In genomic region chr17:76546556-76547182, GRCh38 we compare ENCODE assay signal across 10 cellular contexts. TPM values are rescaled to one million over a fixed set of nuclear protein-coding genes. Genes with fewer than 3 reads are reported as not detected.
DNase-seq lines count a peak whose midpoint lies in the region; ATAC-seq, FAIRE-seq and TF ChIP-seq lines count a peak whose summit lies in the region.
"Had no signal": no experiment of that assay in that cellular context is flagged by ENCODE, and none has a peak within 500 bp of the region (broad histone marks: within the 10 kb centered on the region; RNA-seq: fewer than 3 reads in every experiment).

No MANE protein-coding gene starts in this region.

- peak overlapping the region in 1 of 2 donors; percentile 55 for H3K27ac ChIP-seq in small intestine (ENCODE audit: low read depth in 1 of 2, low read length in 1 of 2)

- DNase-seq in NCI-H1694 treated with DMSO at 0.1 percent for 48 hours (lab: John Stamatoyannopoulos, UW) = peak; percentile 36
- no peak for DNase-seq in NCI-H1694 (lab: John Stamatoyannopoulos, UW)
- DNase-seq in SW480 (ENCODE audit: low spot score) = peak; percentile 32
- DNase-seq in fibroblast of pulmonary artery (ENCODE audit: low read depth) = peak; percentile 94
- peak; percentile 80 for DNase-seq in small intestine
- DNase-seq in SHP77 treated with DMSO at 0.1 percent for 48 hours (lab: John Stamatoyannopoulos, UW) = no peak
- DNase-seq in occipital lobe (lab: John Stamatoyannopoulos, UW) = no peak

- no peaks in the 10 kb centered on the region for H3K9me3 ChIP-seq in small intestine (ENCODE audit: control insufficient read depth, low read depth)

- FAIRE-seq in small intestine (lab: Jason Lieb, UNC) = no peak
- FAIRE-seq: A204.1, colon had no signal

- no peak for TF ChIP-seq CTCF in fibroblast of pulmonary artery (IDR thresholded peaks at IDR 0.05; ENCODE audit: low read length, missing control alignments)

- H3K4me3 ChIP-seq in fibroblast of pulmonary artery (replicated peaks; ENCODE audit: low read depth, low read length) (no peak overlapping the region), small intestine (ENCODE audit: low read depth in 1 of 2, low read length in 2 of 2) (no peak overlapping the region)

- 14 to 44% (median 29%) methylated on average over 11 of the region's 11 CpGs for WGBS in small intestine, 3 donors

- H3K4me1 ChIP-seq in small intestine (ENCODE audit: control insufficient read depth in 2 of 2, insufficient read depth in 1 of 2, low read depth in 1 of 2, low read length in 1 of 2) = peaks cover 0 to 9% of the 10 kb centered on the region in 2 donors

- H3K27me3 ChIP-seq in small intestine (ENCODE audit: control insufficient read depth in 2 of 2, insufficient read depth in 2 of 2, low read length in 2 of 2) = no peaks in the 10 kb centered on the region

- no peaks in the 10 kb centered on the region for H3K36me3 ChIP-seq in small intestine (ENCODE audit: control insufficient read depth in 2 of 2, insufficient read depth in 2 of 2, low read length in 2 of 2)

- ATAC-seq in HG03460 (IDR thresholded peaks at IDR 0.05; ENCODE audit: unreplicated experiment) = no peak

RNA-seq across cellular contexts. Expression of gene PRCD, which starts 6.8 kb away (rescaled TPM):
- 1 to 10 TPM in 2 of 3 donors, not detected in 1; 1.6 to 2.2 TPM for polyA plus RNA-seq in small intestine
- 1.9 TPM for total RNA-seq in occipital lobe

RNA-seq across cellular contexts. Expression of gene CYGB, which starts 9.2 kb away (rescaled TPM):
- polyA plus RNA-seq in small intestine = 10 to 100 TPM in 2 of 3 donors, 1 to 10 TPM in 1; 1.1 to 35.4 (median 13.2) TPM
- total RNA-seq in occipital lobe = 1.2 TPM

RNA-seq across cellular contexts. Expression of gene ST6GALNAC2, which starts 39.0 kb away (rescaled TPM):
- polyA plus RNA-seq in small intestine = 1 to 10 TPM in 2 of 3 donors, not detected in 1; 1.1 to 2.7 TPM
- total RNA-seq in occipital lobe = not detected

RNA-seq across cellular contexts. Expression of gene RHBDF2, which starts 45.4 kb away (rescaled TPM):
- 10 to 100 TPM in 1 of 3 donors, 1 to 10 TPM in 2; 2.0 to 17.7 (median 4.1) TPM for polyA plus RNA-seq in small intestine
- 2.2 TPM for total RNA-seq in occipital lobe

Comparison
In these comparisons a context has a peak if more than half of its experiments do, and no peak if none do; other contexts are left out.
1. DNase-seq: peak in NCI-H1694 treated with DMSO at 0.1 percent for 48 hours (single experiment), SW480 (single experiment), fibroblast of pulmonary artery (single experiment) and small intestine (single experiment); none in NCI-H1694 (single experiment), SHP77 treated with DMSO at 0.1 percent for 48 hours (single experiment) and occipital lobe (single experiment).